ENCODE assay signal across 20 cellular contexts in the genomic region with DNA sequence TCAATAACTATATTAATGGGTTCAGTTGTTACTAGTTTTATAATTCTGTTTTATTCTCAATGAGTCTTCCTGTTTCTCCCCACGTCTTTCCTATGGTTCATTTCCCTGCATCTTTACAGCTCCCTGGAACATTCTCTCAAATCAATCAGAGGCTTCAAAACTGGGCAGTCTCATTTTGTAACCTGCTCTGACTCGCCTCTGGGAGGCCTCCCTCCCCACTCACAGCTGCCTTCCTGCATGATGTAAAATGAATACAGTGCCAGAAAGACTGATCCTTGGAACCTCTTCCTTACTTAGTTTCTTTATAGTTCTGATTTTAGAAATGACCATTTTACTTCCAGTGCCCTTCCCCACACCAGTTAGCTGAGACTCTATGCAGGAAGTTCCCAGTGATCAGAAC.
"Had no signal": no experiment of that assay in that cellular context is flagged by ENCODE, and none has a peak within 500 bp of the region (broad histone marks: within the 10 kb centered on the region; RNA-seq: fewer than 3 reads in every experiment).

No MANE protein-coding gene starts in this region.

- H3K27me3 ChIP-seq: body of pancreas, gastroesophageal sphincter, neural progenitor cell, pancreas, stomach had no signal

- H3K27ac ChIP-seq: body of pancreas, gastroesophageal sphincter, neural progenitor cell, pancreas, stomach had no signal

- H3K4me3 Mint-ChIP-seq: activated CD4-positive, alpha-beta T cell treated with anti-CD3 and anti-CD28 coated beads, Interleukin-2, amount 10 ng/mL, durations not matched to agents 24 days and 14 days; activated CD8-positive, alpha-beta T cell treated with anti-CD3 and anti-CD28 coated beads, Interleukin-2, amount 10 ng/mL, durations not matched to agents 7 days and 5 days; activated naive CD8-positive, alpha-beta T cell; dendritic cell treated with granulocyte-macrophage colony-stimulating factor and Interleukin-4, amounts not matched to agents 40 ng/mL and 50 ng/mL, for 4 days; endodermal cell; naive B cell; neural progenitor cell had no signal

- H3K27me3 Mint-ChIP-seq: activated CD4-positive, alpha-beta T cell treated with anti-CD3 and anti-CD28 coated beads, Interleukin-2, amount 10 ng/mL, durations not matched to agents 24 days and 14 days; activated naive CD8-positive, alpha-beta T cell; dendritic cell treated with granulocyte-macrophage colony-stimulating factor and Interleukin-4, amounts not matched to agents 40 ng/mL and 50 ng/mL, for 4 days; naive B cell had no signal

- H3K4me1 ChIP-seq: body of pancreas, gastroesophageal sphincter, neural progenitor cell, pancreas, stomach had no signal

- H3K9me3 ChIP-seq: body of pancreas, gastroesophageal sphincter, pancreas, stomach had no signal

- H3K36me3 ChIP-seq: gastroesophageal sphincter, neural progenitor cell, pancreas, stomach had no signal

- H3K4me1 Mint-ChIP-seq: activated CD4-positive, alpha-beta T cell treated with anti-CD3 and anti-CD28 coated beads, Interleukin-2, amount 10 ng/mL, durations not matched to agents 24 days and 14 days; naive B cell; neural progenitor cell had no signal

- H3K9me3 Mint-ChIP-seq: activated CD4-positive, alpha-beta T cell treated with anti-CD3 and anti-CD28 coated beads, Interleukin-2, amount 10 ng/mL, durations not matched to agents 24 days and 14 days; dendritic cell treated with granulocyte-macrophage colony-stimulating factor and Interleukin-4, amounts not matched to agents 40 ng/mL and 50 ng/mL, for 4 days; endodermal cell; naive B cell; neural progenitor cell had no signal

- H3K27ac Mint-ChIP-seq: activated CD4-positive, alpha-beta T cell treated with anti-CD3 and anti-CD28 coated beads, Interleukin-2, amount 10 ng/mL, durations not matched to agents 24 days and 14 days; activated CD8-positive, alpha-beta T cell treated with anti-CD3 and anti-CD28 coated beads, Interleukin-2, amount 10 ng/mL, durations not matched to agents 7 days and 5 days; activated naive CD8-positive, alpha-beta T cell; dendritic cell treated with granulocyte-macrophage colony-stimulating factor and Interleukin-4, amounts not matched to agents 40 ng/mL and 50 ng/mL, for 4 days; endodermal cell; naive B cell; neural progenitor cell had no signal

- H3K36me3 Mint-ChIP-seq: activated naive CD8-positive, alpha-beta T cell; naive B cell; neural progenitor cell had no signal

- DNase-seq: activated CD4-positive, alpha-beta T cell treated with anti-CD3 and anti-CD28 coated beads, Interleukin-2, amount 10 ng/mL, durations not matched to agents 24 days and 14 days; activated CD4-positive, CD25-positive, alpha-beta regulatory T cell; activated CD8-positive, alpha-beta memory T cell treated with anti-CD3 and anti-CD28 coated beads, Interleukin-2, amount 50 U/mL, for 4 hours; activated CD8-positive, alpha-beta T cell treated with anti-CD3 and anti-CD28 coated beads, Interleukin-2, amount 10 ng/mL, durations not matched to agents 7 days and 5 days; activated gamma-delta T cell; activated T-cell treated with anti-CD3 and anti-CD28 coated beads, Interleukin-2, amount 50 U/mL, for 48 hours; amygdala; body of pancreas; cerebellar nuclear complex; endodermal cell; islet precursor cell; naive B cell; pancreas; stimulated activated CD4-positive, alpha-beta T cell treated with anti-CD3 and anti-CD28 coated beads, Interleukin-1b, Interleukin-23, amount 100 ng/mL, for 48 hours; stomach; SW 1271 had no signal

- H3K4me3 ChIP-seq: body of pancreas, gastroesophageal sphincter, neural progenitor cell, pancreas, stomach had no signal
